Comparison of ENCODE assay signal across 21 cellular contexts in genomic region chr3:32881624-32882023, GRCh38.
DNase-seq lines count a peak whose midpoint lies in the region; ATAC-seq and TF ChIP-seq lines count a peak whose summit lies in the region.
"Had no signal": no experiment of that assay in that cellular context is flagged by ENCODE, and none has a peak within 500 bp of the region (broad histone marks: within the 10 kb centered on the region; RNA-seq: fewer than 3 reads in every experiment).

No MANE protein-coding gene starts in this region.

- peaks cover 77% of the 10 kb centered on the region for H3K4me1 Mint-ChIP-seq in GM23338
- H3K4me1 Mint-ChIP-seq in glutamatergic neuron (ENCODE audit: low read depth, unreplicated experiment): peaks cover 37% of the 10 kb centered on the region
- peaks cover 34% of the 10 kb centered on the region for H3K4me1 Mint-ChIP-seq in neural progenitor cell

- H3K4me2 ChIP-seq in GM23338 (no peak overlapping the region), neural progenitor cell (no peak overlapping the region)

- no peak overlapping the region; the same call in 2 of the 3 replicates for H3K4me3 Mint-ChIP-seq in GM23338
- no peak overlapping the region for H3K4me3 Mint-ChIP-seq in glutamatergic neuron (ENCODE audit: unreplicated experiment)
- H3K4me3 Mint-ChIP-seq in neural progenitor cell: no peak overlapping the region
- H3K4me3 Mint-ChIP-seq: CD4-positive, CD25-positive, alpha-beta regulatory T cell; CD8-positive, alpha-beta memory T cell had no signal

- H3K27ac Mint-ChIP-seq in GM23338 (peak overlapping the region; percentile 7; the same call in 1 of the 2 replicates), glutamatergic neuron (ENCODE audit: unreplicated experiment) (peak overlapping the region; percentile 23), neural progenitor cell (peak overlapping the region; percentile 31)
- H3K27ac Mint-ChIP-seq: CD4-positive, CD25-positive, alpha-beta regulatory T cell; CD8-positive, alpha-beta memory T cell had no signal

- H3K36me3 ChIP-seq in GM23338 (ENCODE audit: insufficient read depth) (peaks cover 31% of the 10 kb centered on the region), HUES64 (ENCODE audit: insufficient read depth, low read length) (peaks cover 94% of the 10 kb centered on the region), neural progenitor cell (peaks cover 11% of the 10 kb centered on the region)
- H3K36me3 ChIP-seq: BE2C had no signal

- H3K27ac ChIP-seq in GM23338 (ENCODE audit: low read depth): peak overlapping the region; percentile 24; the same call in 1 of the 2 replicates
- H3K27ac ChIP-seq in HUES64 (ENCODE audit: low read depth, low read length): peak overlapping the region; percentile 3; the same call in 1 of the 2 replicates
- H3K27ac ChIP-seq in neural progenitor cell: peak overlapping the region; percentile 67

- H4K20me1 ChIP-seq in GM23338 (replicated peaks; ENCODE audit: insufficient read depth): peaks cover 97% of the 10 kb centered on the region
- peaks cover 95% of the 10 kb centered on the region for H4K20me1 ChIP-seq in neural progenitor cell (ENCODE audit: low read depth)

- no peak for DNase-seq in GM23338 (ENCODE audit: low spot score)
- DNase-seq in glutamatergic neuron: no peak
- no peak for DNase-seq in neural progenitor cell (ENCODE audit: low spot score)
- DNase-seq in NCI-H1048 (lab: John Stamatoyannopoulos, UW): no peak
- no peak for DNase-seq in stimulated activated naive CD8-positive, alpha-beta T cell treated with anti-CD3 and anti-CD28 coated beads, Interleukin-15, Interleukin-2, amounts not matched to agents 100 U/mL and 50 U/mL, for 24 hours
- DNase-seq in activated effector memory CD4-positive, alpha-beta T cell treated with anti-CD3 and anti-CD28 coated beads, Interleukin-2, amount 50 U/mL, for 16 hours: no peak
- DNase-seq in NCI-H2107 treated with DMSO at 0.1 percent for 48 hours (lab: John Stamatoyannopoulos, UW; ENCODE audit: unreplicated experiment): no peak
- DNase-seq: ACHN; BE2C; C1 segment of cervical spinal cord; CD4-positive, CD25-positive, alpha-beta regulatory T cell; CD8-positive, alpha-beta memory T cell; COR-L47; DMS 273 treated with DMSO at 0.1 percent for 48 hours; DMS53; DND-41; EL; GOT3; H7 had no signal

- no peaks in the 10 kb centered on the region for H3K9me3 ChIP-seq in HUES64 (ENCODE audit: insufficient read depth, low read depth, low read length)
- H3K9me3 ChIP-seq in neural progenitor cell (ENCODE audit: low read depth): no peaks in the 10 kb centered on the region
- H3K9me3 ChIP-seq: BE2C had no signal

- TF ChIP-seq CTCF in GM23338 (conservative IDR thresholded peaks at IDR 0.05; ENCODE audit: low read depth in 2 of 2) (no peak), glutamatergic neuron (IDR thresholded peaks at IDR 0.05; ENCODE audit: partially characterized antibody, unreplicated experiment) (no peak), neural progenitor cell (IDR thresholded peaks at IDR 0.05) (no peak)

- no peaks in the 10 kb centered on the region for H3K9me2 ChIP-seq in GM23338 (ENCODE audit: insufficient read depth)

- 91% methylated on average over 2 of the region's 2 CpGs for WGBS in HUES64

- H3K4me1 ChIP-seq in GM23338 (ENCODE audit: insufficient read depth): peaks cover 62% of the 10 kb centered on the region
- peaks cover 45% of the 10 kb centered on the region for H3K4me1 ChIP-seq in HUES64 (ENCODE audit: insufficient read depth, low read length)
- peaks cover 39% of the 10 kb centered on the region for H3K4me1 ChIP-seq in neural progenitor cell
- H3K4me1 ChIP-seq: BE2C had no signal

- peaks cover 56% of the 10 kb centered on the region for H3F3A ChIP-seq in GM23338 (replicated peaks; ENCODE audit: low read depth)
- H3F3A ChIP-seq in neural progenitor cell (ENCODE audit: low read depth): peaks cover 23% of the 10 kb centered on the region

- H3K36me3 Mint-ChIP-seq in GM23338 (ENCODE audit: low read depth) (peaks cover 89% of the 10 kb centered on the region), glutamatergic neuron (ENCODE audit: unreplicated experiment) (peaks cover 4% of the 10 kb centered on the region), neural progenitor cell (peaks cover 44% of the 10 kb centered on the region)
- H3K36me3 Mint-ChIP-seq: CD4-positive, CD25-positive, alpha-beta regulatory T cell; CD8-positive, alpha-beta memory T cell had no signal

- no peak overlapping the region for H3K4me3 ChIP-seq in GM23338
- no peak overlapping the region for H3K4me3 ChIP-seq in HUES64 (ENCODE audit: low read length)
- H3K4me3 ChIP-seq in neural progenitor cell: no peak overlapping the region
- H3K4me3 ChIP-seq: GM12878 had no signal

- no peaks in the 10 kb centered on the region for H3K9me3 Mint-ChIP-seq in GM23338
- peaks cover 16% of the 10 kb centered on the region for H3K9me3 Mint-ChIP-seq in glutamatergic neuron (ENCODE audit: unreplicated experiment)
- H3K9me3 Mint-ChIP-seq in neural progenitor cell: peaks cover 5% of the 10 kb centered on the region
- H3K9me3 Mint-ChIP-seq: CD4-positive, CD25-positive, alpha-beta regulatory T cell; CD8-positive, alpha-beta memory T cell had no signal

- H2AFZ ChIP-seq in GM23338 (no peak overlapping the region), neural progenitor cell (replicated peaks) (no peak overlapping the region)

- H3K27me3 ChIP-seq in GM23338 (ENCODE audit: insufficient read depth): no peaks in the 10 kb centered on the region
- no peaks in the 10 kb centered on the region for H3K27me3 ChIP-seq in HUES64 (ENCODE audit: insufficient read depth, low read length)
- H3K27me3 ChIP-seq in neural progenitor cell: no peaks in the 10 kb centered on the region
- H3K27me3 ChIP-seq: BE2C had no signal

- H3K9ac ChIP-seq in HUES64 (ENCODE audit: low read depth, low read length) (no peak overlapping the region), neural progenitor cell (no peak overlapping the region)

- peaks cover 100% of the 10 kb centered on the region for H3K79me2 ChIP-seq in GM23338 (replicated peaks; ENCODE audit: insufficient read depth)
- H3K79me2 ChIP-seq in neural progenitor cell (ENCODE audit: low read depth): peaks cover 100% of the 10 kb centered on the region

- H3K27me3 Mint-ChIP-seq in GM23338 (ENCODE audit: insufficient read depth, low read depth, poor library complexity) (peaks cover 35% of the 10 kb centered on the region), glutamatergic neuron (ENCODE audit: unreplicated experiment) (peaks cover 14% of the 10 kb centered on the region), neural progenitor cell (ENCODE audit: insufficient read depth, low read depth) (no peaks in the 10 kb centered on the region)
- H3K27me3 Mint-ChIP-seq: CD4-positive, CD25-positive, alpha-beta regulatory T cell had no signal

- ATAC-seq in GM23338: no peak
- ATAC-seq in stimulated activated naive CD8-positive, alpha-beta T cell treated with anti-CD3 and anti-CD28 coated beads, Interleukin-15, Interleukin-2, amounts not matched to agents 100 U/mL and 50 U/mL, for 24 hours: no peak

TF ChIP-seq in GM23338, 12 proteins besides CTCF, POLR2A, EP300 and RAD21:
- TF ChIP-seq POLR2AphosphoS5 (IDR thresholded peaks at IDR 0.05; ENCODE audit: low read depth) (no peak), NANOG (IDR thresholded peaks at IDR 0.05; ENCODE audit: borderline replicate concordance) (no peak), STAT1 (IDR thresholded peaks at IDR 0.05; ENCODE audit: unreplicated experiment) (no peak), EZH2 (IDR thresholded peaks at IDR 0.05; ENCODE audit: low read depth, unreplicated experiment) (no peak), ZNF114 (CRISPR knock-in tag; IDR thresholded peaks at IDR 0.05) (no peak), CREB1 (CRISPR knock-in tag; IDR thresholded peaks at IDR 0.05; ENCODE audit: low read depth) (no peak), ZNF331 (CRISPR knock-in tag; IDR thresholded peaks at IDR 0.05; ENCODE audit: low read depth) (no peak)
- TF ChIP-seq, protein P1, sequence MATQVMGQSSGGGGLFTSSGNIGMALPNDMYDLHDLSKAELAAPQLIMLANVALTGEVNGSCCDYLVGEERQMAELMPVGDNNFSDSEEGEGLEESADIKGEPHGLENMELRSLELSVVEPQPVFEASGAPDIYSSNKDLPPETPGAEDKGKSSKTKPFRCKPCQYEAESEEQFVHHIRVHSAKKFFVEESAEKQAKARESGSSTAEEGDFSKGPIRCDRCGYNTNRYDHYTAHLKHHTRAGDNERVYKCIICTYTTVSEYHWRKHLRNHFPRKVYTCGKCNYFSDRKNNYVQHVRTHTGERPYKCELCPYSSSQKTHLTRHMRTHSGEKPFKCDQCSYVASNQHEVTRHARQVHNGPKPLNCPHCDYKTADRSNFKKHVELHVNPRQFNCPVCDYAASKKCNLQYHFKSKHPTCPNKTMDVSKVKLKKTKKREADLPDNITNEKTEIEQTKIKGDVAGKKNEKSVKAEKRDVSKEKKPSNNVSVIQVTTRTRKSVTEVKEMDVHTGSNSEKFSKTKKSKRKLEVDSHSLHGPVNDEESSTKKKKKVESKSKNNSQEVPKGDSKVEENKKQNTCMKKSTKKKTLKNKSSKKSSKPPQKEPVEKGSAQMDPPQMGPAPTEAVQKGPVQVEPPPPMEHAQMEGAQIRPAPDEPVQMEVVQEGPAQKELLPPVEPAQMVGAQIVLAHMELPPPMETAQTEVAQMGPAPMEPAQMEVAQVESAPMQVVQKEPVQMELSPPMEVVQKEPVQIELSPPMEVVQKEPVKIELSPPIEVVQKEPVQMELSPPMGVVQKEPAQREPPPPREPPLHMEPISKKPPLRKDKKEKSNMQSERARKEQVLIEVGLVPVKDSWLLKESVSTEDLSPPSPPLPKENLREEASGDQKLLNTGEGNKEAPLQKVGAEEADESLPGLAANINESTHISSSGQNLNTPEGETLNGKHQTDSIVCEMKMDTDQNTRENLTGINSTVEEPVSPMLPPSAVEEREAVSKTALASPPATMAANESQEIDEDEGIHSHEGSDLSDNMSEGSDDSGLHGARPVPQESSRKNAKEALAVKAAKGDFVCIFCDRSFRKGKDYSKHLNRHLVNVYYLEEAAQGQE (IDR thresholded peaks at IDR 0.05; ENCODE audit: unreplicated experiment): no peak

Comparison
In these comparisons a context has a peak if more than half of its experiments do, and no peak if none do; other contexts are left out.
1. H3K27ac ChIP-seq: peak in every context shown above with its lines; median percentile 67 in neural progenitor cell; 24 in GM23338; 3 in HUES64.